In the genomic region with DNA sequence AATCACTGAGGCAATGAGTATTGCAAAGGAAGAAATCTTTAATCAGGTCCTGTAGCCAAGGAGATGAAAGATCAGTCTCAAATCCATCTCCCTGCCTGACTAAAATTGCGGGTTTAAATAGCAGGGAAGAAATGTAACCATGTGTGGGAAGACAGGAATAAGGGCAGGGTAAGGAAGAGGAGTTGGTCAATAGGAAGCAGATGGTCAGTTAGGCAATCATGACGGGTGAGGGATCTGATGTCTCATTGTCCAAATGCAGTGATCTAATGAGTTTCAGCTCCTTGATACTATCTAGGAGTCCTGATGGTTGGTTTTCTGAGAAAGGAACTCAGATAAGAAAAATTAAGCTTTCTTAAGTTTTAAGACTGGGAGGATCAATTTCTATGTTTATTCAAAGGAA, we compare ENCODE assay signal across 27 cellular contexts.
"Had no signal": no experiment of that assay in that cellular context is flagged by ENCODE, and none has a peak within 500 bp of the region (broad histone marks: within the 10 kb centered on the region; RNA-seq: fewer than 3 reads in every experiment).

No MANE protein-coding gene starts in this region.

- ATAC-seq: activated CD8-positive, alpha-beta memory T cell treated with anti-CD3 and anti-CD28 coated beads, Interleukin-2, amount 10 ng/mL, durations not matched to agents 7 days and 5 days; body of pancreas; Panc1; Right ventricle myocardium inferior; T-cell had no signal

- H3K27me3 ChIP-seq: ascending aorta, body of pancreas had no signal

- DNase-seq: activated B cell treated with CpG ODN at 0.5 μM for 24 hours; activated CD4-positive, alpha-beta T cell treated with anti-CD3 and anti-CD28 coated beads for 1 hour; activated CD4-positive, alpha-beta T cell treated with anti-CD3 and anti-CD28 coated beads, Interleukin-2, amount 10 ng/mL, durations not matched to agents 24 days and 14 days; activated CD4-positive, alpha-beta T cell treated with anti-CD3 and anti-CD28 coated beads, Interleukin-2, amount 50 U/mL, for 48 hours; activated CD8-positive, alpha-beta memory T cell treated with anti-CD3 and anti-CD28 coated beads, Interleukin-2, amount 10 ng/mL, durations not matched to agents 7 days and 5 days; activated effector memory CD4-positive, alpha-beta T cell treated with Interleukin-2 at 50 U/mL for 16 hours; activated naive CD4-positive, alpha-beta T cell; activated T-cell treated with anti-CD3 and anti-CD28 coated beads, Interleukin-2, amount 50 U/mL, for 24 hours; amniotic stem cell; body of pancreas; NCI-H1105 treated with DMSO at 0.1 percent for 48 hours; NCI-H146; NCI-H1930; NCI-H2171; NCI-H226; NCI-H510A treated with DMSO at 0.1 percent for 48 hours; NCI-H69; NK-92 treated with Interleukin-12 subunit alpha and Interleukin-12 subunit beta, amount 100 ng/mL, for 24 hours; OCI-M1; RPMI8226; T-cell; T-helper 2 cell; T1000 had no signal

- H3K27ac ChIP-seq: ascending aorta, body of pancreas, SK-N-MC had no signal

- H3K4me3 ChIP-seq: ascending aorta, body of pancreas, SK-N-MC had no signal

- H3K9me3 ChIP-seq: ascending aorta had no signal

- H3K36me3 ChIP-seq: ascending aorta had no signal

- H3K4me1 ChIP-seq: body of pancreas had no signal
